In genomic region chr1:31788825-31789256, GRCh38 we compare ENCODE assay signal across 1 cellular context.
TF ChIP-seq lines count a peak whose summit lies in the region.

No MANE protein-coding gene starts in this region.

TF ChIP-seq in GM23338, 12 proteins besides CTCF, POLR2A, EP300 and RAD21 (continued from another document):
- TF ChIP-seq ZNF462 (CRISPR knock-in tag; IDR thresholded peaks at IDR 0.05) = no peak
- no peak for TF ChIP-seq POLR2AphosphoS5 (IDR thresholded peaks at IDR 0.05; ENCODE audit: low read depth)
- TF ChIP-seq ETS1 (IDR thresholded peaks at IDR 0.05) = no peak
- no peak for TF ChIP-seq JUNB (IDR thresholded peaks at IDR 0.05; ENCODE audit: unreplicated experiment)
